ENCODE assay signal across 18 cellular contexts in genomic region chr10:7773845-7774801, GRCh38. TPM values are rescaled to one million over a fixed set of nuclear protein-coding genes. Genes with fewer than 3 reads are reported as not detected.
A peak's percentile ranks its signal among the peaks of the same experiment; 100 is the strongest.
DNase-seq lines count a peak whose midpoint lies in the region; ATAC-seq and TF ChIP-seq lines count a peak whose summit lies in the region.
"Had no signal": no experiment of that assay in that cellular context is flagged by ENCODE, and none has a peak within 500 bp of the region (broad histone marks: within the 10 kb centered on the region; RNA-seq: fewer than 3 reads in every experiment).

No MANE protein-coding gene starts in this region.

- peaks cover 0 to 100% (median 28%) of the 10 kb centered on the region in 9 donors for H3K36me3 ChIP-seq in heart right ventricle

- H3K9me3 ChIP-seq in heart right ventricle: no peaks in the 10 kb centered on the region
- H3K9me3 ChIP-seq: Caco-2, MG63, testis had no signal

- peaks cover 0 to 11% (median 6%) of the 10 kb centered on the region in 9 donors for H3K4me1 ChIP-seq in heart right ventricle
- H3K4me1 ChIP-seq: Caco-2, testis had no signal

- TF ChIP-seq CTCF in heart right ventricle (IDR thresholded peaks at IDR 0.05): no peak

- peak in 4 of 8 donors; percentile 28 to 77 (median 46) for ATAC-seq in heart right ventricle
- ATAC-seq in Right ventricle myocardium inferior: no peak
- peak; percentile 95 for ATAC-seq in left lobe of liver
- no peak for ATAC-seq in GM21390 (IDR thresholded peaks at IDR 0.05; ENCODE audit: unreplicated experiment)
- no peak for ATAC-seq in HG02763 (IDR thresholded peaks at IDR 0.05; ENCODE audit: unreplicated experiment)
- ATAC-seq in GM21717 (IDR thresholded peaks at IDR 0.05; ENCODE audit: unreplicated experiment): no peak
- ATAC-seq: activated CD8-positive, alpha-beta memory T cell treated with anti-CD3 and anti-CD28 coated beads, Interleukin-2, amount 10 ng/mL, durations not matched to agents 7 days and 5 days had no signal

- H3K27ac ChIP-seq in heart right ventricle: peak overlapping the region in 1 of 10 donors; percentile 18
- H3K27ac ChIP-seq: PC-9, testis had no signal

- WGBS in heart right ventricle, 2 donors: 59 to 71% methylated on average over 10 of the region's 10 CpGs

- intact Hi-C loops in heart right ventricle (cut with DNase I): no loop called here
- intact Hi-C loops in Right ventricle myocardium inferior (cut with DNase I): no loop called here

- no peaks in the 10 kb centered on the region for H3K27me3 ChIP-seq in heart right ventricle
- H3K27me3 ChIP-seq: MG63, testis had no signal

- DNase-seq in heart right ventricle (peak; percentile 23 to 28), Right ventricle myocardium inferior (ENCODE audit: missing footprints) (no peak), RPMI8226 (peak; percentile 19), left lobe of liver (ENCODE audit: low spot score) (peak; percentile 89)
- no peak for DNase-seq in activated T-cell treated with anti-CD3 and anti-CD28 coated beads, Interleukin-2, amount 50 U/mL, for 48 hours
- DNase-seq: activated B cell treated with CpG ODN at 0.5 μM for 24 hours; activated CD8-positive, alpha-beta memory T cell treated with anti-CD3 and anti-CD28 coated beads, Interleukin-2, amount 10 ng/mL, durations not matched to agents 7 days and 5 days; Caco-2; hypothalamus; MG63; NCI-H446; nephron progenitor cell; PC-9; SW 1271; testis had no signal

- H3K4me3 ChIP-seq in heart right ventricle: no peak overlapping the region
- H3K4me3 ChIP-seq: MG63, PC-9, testis had no signal

RNA-seq across cellular contexts. Expression of gene KIN, which starts 13.7 kb away (rescaled TPM):
- 1 to 10 TPM; 5.4 to 8.5 (median 6.9) TPM for total RNA-seq in heart right ventricle
- polyA plus RNA-seq in heart right ventricle: 10 to 100 TPM in 1 of 2 donors, 1 to 10 TPM in 1; 7.1 to 13.3 TPM
- 7.5 TPM for total RNA-seq in Right ventricle myocardium inferior
- 2.6 TPM for total RNA-seq in left lobe of liver

RNA-seq across cellular contexts. Expression of gene ATP5F1C, which starts 13.9 kb away (rescaled TPM):
- total RNA-seq in heart right ventricle (100 to 1,000 TPM; 565 to 909 (median 770) TPM), Right ventricle myocardium inferior (804 TPM), left lobe of liver (168 TPM)
- polyA plus RNA-seq in heart right ventricle: 1,000 to 10,000 TPM in 1 of 2 donors, 100 to 1,000 TPM in 1; 561 to 1,131 TPM

RNA-seq across cellular contexts. Expression of gene TAF3, which starts 44.2 kb away (rescaled TPM):
- total RNA-seq in heart right ventricle: 10 to 100 TPM in 8 of 10 donors, 1 to 10 TPM in 2; 9.9 to 14.9 (median 11.2) TPM
- polyA plus RNA-seq in heart right ventricle: 1 to 10 TPM; 3.6 to 6.4 TPM
- 11.8 TPM for total RNA-seq in Right ventricle myocardium inferior
- 3.1 TPM for total RNA-seq in left lobe of liver

Comparison
In these comparisons a context has a peak if more than half of its experiments do, and no peak if none do; other contexts are left out.
1. DNase-seq: peak in heart right ventricle (2 of 2), RPMI8226 (single experiment) and left lobe of liver (single experiment); none in Right ventricle myocardium inferior (single experiment) and activated T-cell treated with anti-CD3 and anti-CD28 coated beads, Interleukin-2, amount 50 U/mL, for 48 hours (0 of 2).